In the genomic region with DNA sequence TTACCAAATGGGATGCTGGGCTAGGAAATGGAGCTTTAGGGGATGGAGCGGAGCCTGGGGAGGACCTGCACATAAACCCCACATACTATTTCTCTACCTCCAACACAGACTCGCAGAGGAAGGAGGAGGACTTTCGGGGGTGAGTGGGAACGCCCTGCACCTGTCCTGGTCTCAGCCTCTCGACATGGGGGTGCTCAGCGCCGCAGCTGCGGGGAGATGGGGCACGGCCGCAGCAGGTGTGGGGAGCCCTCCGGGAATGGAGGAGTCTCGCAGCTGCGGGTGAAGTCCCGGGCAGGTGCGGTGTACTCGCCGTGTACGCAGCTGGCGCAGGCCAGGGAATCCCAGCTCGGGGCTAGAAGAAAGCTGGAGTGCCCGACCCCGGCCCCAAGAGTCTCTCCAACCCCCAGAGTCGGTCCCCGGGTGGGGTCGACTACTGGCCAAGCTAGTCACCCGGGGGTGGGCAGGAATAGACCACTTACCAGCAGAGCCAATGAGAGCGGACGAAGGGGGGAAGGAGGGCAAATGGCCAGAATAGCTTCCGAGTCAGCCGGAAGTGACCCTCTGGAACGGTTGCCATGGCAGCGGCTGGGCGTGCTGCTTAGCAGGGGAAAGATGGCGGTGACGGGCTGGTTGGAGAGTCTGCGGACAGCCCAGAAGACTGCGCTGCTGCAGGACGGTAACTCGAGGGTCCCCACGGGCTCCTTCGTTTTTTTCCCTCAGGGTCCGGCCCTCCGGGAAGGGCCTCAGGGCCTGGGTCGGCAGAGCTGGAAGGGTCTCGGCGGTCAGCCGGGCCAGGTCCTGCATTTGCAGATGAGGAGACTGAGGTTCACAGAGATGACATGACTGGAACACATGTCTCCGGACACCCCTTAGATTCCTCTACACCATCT, we compare ENCODE assay signal across 8 cellular contexts. TPM values are rescaled to one million over a fixed set of nuclear protein-coding genes. Genes with fewer than 3 reads are reported as not detected.
A peak's percentile ranks its signal among the peaks of the same experiment; 100 is the strongest.
DNase-seq lines count a peak whose midpoint lies in the region; ATAC-seq lines count a peak whose summit lies in the region.

A gene (plus strand): TSS at position 597 of the 890 bp plus-strand sequence. CDS start 16 bp downstream, at position 613.
A gene (minus strand): TSS at position 533 of the 890 bp plus-strand sequence. CDS start 897 bp downstream, outside the sequence.

- ATAC-seq in GM19324 (IDR thresholded peaks at IDR 0.05; ENCODE audit: low FRiP score, unreplicated experiment) (peak; percentile 95), HG03460 (IDR thresholded peaks at IDR 0.05; ENCODE audit: unreplicated experiment) (peak; percentile 96), left lobe of liver (peak; percentile 97)

- H3K4me2 ChIP-seq in BLaER1 treated with 17β-estradiol and CSF1 and Interleukin-3, amounts not matched to agents 10 nM and 100 nM: peak within 1 kb of the TSS; percentile 70 to 89 (median 81)

- H3K9ac ChIP-seq in BLaER1 treated with 17β-estradiol and CSF1 and Interleukin-3, amounts not matched to agents 10 nM and 100 nM: peak within 1 kb of the TSS; percentile 42 to 77 (median 68); a peak in 20 of 22 replicates

- H3K9me3 Mint-ChIP-seq in dendritic cell treated with granulocyte-macrophage colony-stimulating factor and Interleukin-4, amounts not matched to agents 40 ng/mL and 50 ng/mL, for 4 days: no peaks in the 10 kb centered on the region

- peaks cover 38% of the 10 kb centered on the region for H3K4me1 Mint-ChIP-seq in dendritic cell treated with granulocyte-macrophage colony-stimulating factor and Interleukin-4, amounts not matched to agents 40 ng/mL and 50 ng/mL, for 4 days (ENCODE audit: low read depth)

- peak within 1 kb of the TSS in 10 of 11 experiments; percentile 44 to 70 (median 62); a peak in 16 of 22 replicates for H3K27ac ChIP-seq in BLaER1 treated with 17β-estradiol and CSF1 and Interleukin-3, amounts not matched to agents 10 nM and 100 nM

- intact Hi-C loops in dendritic cell treated with granulocyte-macrophage colony-stimulating factor and Interleukin-4, amounts not matched to agents 40 ng/mL and 50 ng/mL, for 4 days (cut with micrococcal nuclease): loop anchor here (2.0 kb wide), 1 partner anchor 235 kb away; no protein-coding TSS in a partner anchor

- H3K9me3 ChIP-seq in BLaER1 treated with 17β-estradiol and CSF1 and Interleukin-3, amounts not matched to agents 10 nM and 100 nM (replicated peaks in 1 of 11): peaks cover 0 to 11% (median 0%) of the 10 kb centered on the region in 11 experiments; a peak in 5 of 22 replicates

- peaks cover 0 to 6% (median 0%) of the 10 kb centered on the region in 11 experiments; a peak in 1 of 22 replicates for H4K20me1 ChIP-seq in BLaER1 treated with 17β-estradiol and CSF1 and Interleukin-3, amounts not matched to agents 10 nM and 100 nM

- peak; percentile 74 for DNase-seq in NCI-H526 treated with DMSO at 0.1 percent for 48 hours (lab: John Stamatoyannopoulos, UW)
- DNase-seq in activated CD4-positive, alpha-beta T cell treated with anti-CD3 and anti-CD28 coated beads, Interleukin-2, amount 50 U/mL, for 4 hours: peak; percentile 87
- peak; percentile 96 for DNase-seq in left lobe of liver (ENCODE audit: low spot score)
- peak; percentile 93 to 96 for DNase-seq in stimulated activated CD4-positive, alpha-beta T cell treated with anti-CD3 and anti-CD28 coated beads, Interleukin-2, amount 100 ng/mL, for 24 hours

- H3K27me3 ChIP-seq in BLaER1 treated with 17β-estradiol and CSF1 and Interleukin-3, amounts not matched to agents 10 nM and 100 nM: peaks cover 17 to 35% (median 27%) of the 10 kb centered on the region in 11 experiments

- H3K36me3 Mint-ChIP-seq in dendritic cell treated with granulocyte-macrophage colony-stimulating factor and Interleukin-4, amounts not matched to agents 40 ng/mL and 50 ng/mL, for 4 days (ENCODE audit: low read depth): peaks cover 51% of the 10 kb centered on the region

- H3K36me3 ChIP-seq in BLaER1 treated with 17β-estradiol and CSF1 and Interleukin-3, amounts not matched to agents 10 nM and 100 nM: peaks cover 0 to 22% (median 4%) of the 10 kb centered on the region in 11 experiments; a peak in 7 of 22 replicates

- peak within 1 kb of the TSS; percentile 90 for H3K27ac Mint-ChIP-seq in dendritic cell treated with granulocyte-macrophage colony-stimulating factor and Interleukin-4, amounts not matched to agents 40 ng/mL and 50 ng/mL, for 4 days

- H3K27me3 Mint-ChIP-seq in dendritic cell treated with granulocyte-macrophage colony-stimulating factor and Interleukin-4, amounts not matched to agents 40 ng/mL and 50 ng/mL, for 4 days: no peaks in the 10 kb centered on the region

- peak within 1 kb of the TSS; percentile 94 for H3K4me3 Mint-ChIP-seq in dendritic cell treated with granulocyte-macrophage colony-stimulating factor and Interleukin-4, amounts not matched to agents 40 ng/mL and 50 ng/mL, for 4 days

- peak within 1 kb of the TSS; percentile 57 to 79 (median 69) for H3K4me3 ChIP-seq in BLaER1 treated with 17β-estradiol and CSF1 and Interleukin-3, amounts not matched to agents 10 nM and 100 nM

- peaks cover 14 to 30% (median 22%) of the 10 kb centered on the region in 10 experiments; a peak in 18 of 20 replicates for H3K4me1 ChIP-seq in BLaER1 treated with 17β-estradiol and CSF1 and Interleukin-3, amounts not matched to agents 10 nM and 100 nM

RNA-seq across cellular contexts. Expression of the first gene that starts in this region (rescaled TPM):
- total RNA-seq in left lobe of liver: 3.6 TPM

RNA-seq across cellular contexts. Expression of the second gene that starts in this region (rescaled TPM):
- total RNA-seq in left lobe of liver: 16.6 TPM

Comparison
In these comparisons a context has a peak if more than half of its experiments do, and no peak if none do; other contexts are left out.
1. Peak in every context shown above with its lines: DNase-seq, ATAC-seq, H3K4me3 ChIP-seq and H3K27ac ChIP-seq.